ENCODE assay signal across 8 cellular contexts in genomic region chr4:140149851-140150635, GRCh38. TPM values are rescaled to one million over a fixed set of nuclear protein-coding genes. Genes with fewer than 3 reads are reported as not detected.
DNase-seq lines count a peak whose midpoint lies in the region; ATAC-seq, FAIRE-seq and TF ChIP-seq lines count a peak whose summit lies in the region.

No MANE protein-coding gene starts in this region.

- POLR2A ChIA-PET in GM12878 (lab: Charles Lee): no interaction called here

- H4K20me1 ChIP-seq in GM12878 (ENCODE audit: control insufficient read depth, insufficient read depth): no peaks in the 10 kb centered on the region

- TF ChIP-seq CTCF in GM10266 (IDR thresholded peaks at IDR 0.05; ENCODE audit: control insufficient read depth, insufficient read depth, low read depth, missing control alignments) (no peak), NB4 (IDR thresholded peaks at IDR 0.05; ENCODE audit: low read depth, low read length) (no peak), GM12878 (IDR thresholded peaks at IDR 0.05 in 2 of 3, conservative IDR thresholded peaks at IDR 0.05 in 1 of 3; ENCODE audit: control insufficient read depth in 2 of 3, extremely low read depth in 1 of 3, insufficient read depth in 1 of 3, low read depth in 3 of 3, low read length in 3 of 3) (no peak)

- intact Hi-C loops in GM12878 (cut with micrococcal nuclease; ENCODE audit: unreplicated experiment): no loop called here

- H2AFZ ChIP-seq in GM12878 (ENCODE audit: control insufficient read depth, low read depth, low read length): no peak overlapping the region

- RAD21 ChIA-PET in GM12878 (lab: Charles Lee; ENCODE audit: unreplicated experiment): no interaction called here

- TF ChIP-seq POLR2A in NB4 (IDR thresholded peaks at IDR 0.05; ENCODE audit: extremely low read depth, insufficient read length) (no peak), GM12878 (IDR thresholded peaks at IDR 0.05; ENCODE audit: low read depth, low read length) (no peak)

- 3% methylated on average over 20 of the region's 20 CpGs for WGBS in GM12878 (ENCODE audit: insufficient coverage, insufficient replicate concordance, low lambda C conversion rate, missing lambda C conversion rate)
- no CpG with 5 or more reads among the region's 20 CpGs for WGBS in iPS DF 6.9 (ENCODE audit: insufficient coverage, insufficient read length)

- no peak for TF ChIP-seq RAD21 in GM12878 (IDR thresholded peaks at IDR 0.05; ENCODE audit: insufficient read depth, low read depth, low read length)

- H3K79me2 ChIP-seq in GM12878 (ENCODE audit: control insufficient read depth, insufficient read depth, low read length): no peaks in the 10 kb centered on the region

- TF ChIP-seq EP300 in GM12878 (IDR thresholded peaks at IDR 0.05; ENCODE audit: borderline replicate concordance in 1 of 2, control insufficient read depth in 1 of 2, low read depth in 2 of 2, low read length in 2 of 2): no peak

- H3K27me3 ChIP-seq in GM12878 (replicated peaks in 1 of 2; ENCODE audit: control insufficient read depth in 2 of 2, insufficient read depth in 2 of 2, low read length in 1 of 2): peaks cover 10 to 28% of the 10 kb centered on the region in 2 experiments
- H3K27me3 ChIP-seq in iPS DF 6.9 (ENCODE audit: control insufficient read depth, insufficient read depth, low read length): no peaks in the 10 kb centered on the region

- H3K9ac ChIP-seq in GM12878 (ENCODE audit: control insufficient read depth, insufficient read depth, low read length): no peak overlapping the region

- BruUV-seq in GM12878 (replicated peaks; lab: Mats Ljungman, UMichigan): no TSS peak

- H3K4me1 ChIP-seq in GM12878 (ENCODE audit: control insufficient read depth, insufficient read depth, low read length) (peaks cover 10% of the 10 kb centered on the region), iPS DF 6.9 (ENCODE audit: control insufficient read depth, insufficient read depth, low read length) (peaks cover under 1% of the 10 kb centered on the region; the same call in 1 of the 2 replicates)

- H3K4me3 ChIP-seq in NB4 (ENCODE audit: low read depth, low read length) (peak overlapping the region; percentile 77), GM12878 (peak overlapping the region; percentile 51; the same call in 1 of the 2 replicates), iPS DF 6.9 (ENCODE audit: low read length) (peak overlapping the region; percentile 69; the same call in 1 of the 2 replicates)

- H3K27ac ChIP-seq in GM12878 (ENCODE audit: control insufficient read depth, insufficient read depth) (no peak overlapping the region), iPS DF 6.9 (ENCODE audit: low read length) (no peak overlapping the region)

- in situ Hi-C loops in GM12878 (cut with MboI): no loop called here

- SMC1A ChIA-PET in GM12878 (lab: Charles Lee; ENCODE audit: uncharacterized antibody, unreplicated experiment): no interaction called here

- no peaks in the 10 kb centered on the region for H3K36me3 ChIP-seq in GM12878 (ENCODE audit: control insufficient read depth in 2 of 2, insufficient read depth in 2 of 2, low read length in 1 of 2)
- H3K36me3 ChIP-seq in iPS DF 6.9 (ENCODE audit: control insufficient read depth, insufficient read depth, low read length): no peaks in the 10 kb centered on the region

- FAIRE-seq in GM12878 (lab: Jason Lieb, UNC): no peak

- H3K4me2 ChIP-seq in GM12878 (ENCODE audit: control insufficient read depth, insufficient read depth): peak overlapping the region; percentile 75

- CTCF ChIA-PET in GM12878 (lab: Yijun Ruan, JAX): interaction anchor here (0.6 kb wide), 2 partner anchors 8 to 1146 kb away, joined by 3 read pairs; no protein-coding TSS in a partner anchor

- DNase-seq in GM10266 (ENCODE audit: extremely low spot score): peak; percentile 25
- peak; percentile 76 for DNase-seq in NB4 (ENCODE audit: low read depth)
- DNase-seq in T-helper 22 cell (ENCODE audit: low read depth): peak; percentile 39
- no peak for DNase-seq in GM12878 (ENCODE audit: low read depth, low spot score)
- DNase-seq in iPS DF 6.9 (ENCODE audit: low read depth, low spot score): no peak
- DNase-seq in retina: peak; percentile 90
- DNase-seq in DMS114 treated with DMSO at 0.1 percent for 48 hours (lab: John Stamatoyannopoulos, UW; ENCODE audit: unreplicated experiment): no peak

- ATAC-seq in GM12878 (peak; percentile 11; the same call in 2 of the 3 replicates), GM18519 (IDR thresholded peaks at IDR 0.05; ENCODE audit: low FRiP score, unreplicated experiment) (no peak)

- no peaks in the 10 kb centered on the region for H3K9me3 ChIP-seq in GM12878 (replicated peaks; ENCODE audit: control insufficient read depth, insufficient read depth, low read length)
- H3K9me3 ChIP-seq in iPS DF 6.9 (ENCODE audit: control insufficient read depth, insufficient read depth, low read length): no peaks in the 10 kb centered on the region

TF ChIP-seq in GM12878, 131 proteins besides CTCF, POLR2A, EP300 and RAD21:
- TF ChIP-seq CUX1 (IDR thresholded peaks at IDR 0.05; ENCODE audit: insufficient replicate concordance, low read depth, low read length): no peak
- peak; percentile 35 for TF ChIP-seq SUZ12 (IDR thresholded peaks at IDR 0.05; ENCODE audit: unreplicated experiment)

RNA-seq across cellular contexts. Expression of gene MAML3, which starts 3.9 kb away (rescaled TPM):
- 0.10 and 0.27 TPM in 2 replicates for total RNA-seq in GM12878 (2013; cell fraction: nucleolus; rRNA removed)
- total RNA-seq in GM12878 (2014; rRNA removed) (0.05 and 0.06 TPM in 2 replicates), GM12878 (2014; rRNA removed; fragmentation: Illumina TruSeq; extraction: Trizol) (0.04 and 0.05 TPM in 2 replicates), GM12878 (2021) (0.16 and 0.28 TPM in 2 replicates)
- polyA plus RNA-seq in GM12878 (2011; ENCODE audit: low read depth): not detected
- polyA plus RNA-seq in GM12878 (2011; rRNA removed) (0.20 and 0.53 TPM in 2 replicates), GM12878 (2014; fragmentation: Illumina TruSeq; extraction: Trizol) (0.06 TPM in 1 of 2 replicates, not detected in the other), GM12878 (2014; fragmentation: Nextera tagmentation; extraction: Ambion mirVana) (under 1 TPM in 1 of 2 experiments, not detected in 1; under 0.01 TPM), GM12878 (2014; rRNA removed) (0.03 and 0.04 TPM in 2 replicates), GM12878 (2016; fragmentation: Nextera tagmentation; extraction: Ambion mirVana) (under 1 TPM in 1 of 2 experiments, not detected in 1; 0.09 TPM)
- 0.20 and 0.24 TPM in 2 replicates for polyA plus RNA-seq in GM12878 (2011; cell fraction: cytosol; rRNA removed)
- 0.22 and 0.28 TPM in 2 replicates for polyA plus RNA-seq in GM12878 (2011; cell fraction: nucleus; rRNA removed)
- 0.03 TPM in 1 of 2 replicates, not detected in the other for polyA plus RNA-seq in GM12878 (2012)
- 0.66 and 0.77 TPM in 2 replicates for polyA minus RNA-seq in GM12878 (2011; rRNA and poly(A)+ RNA removed)
- polyA minus RNA-seq in GM12878 (2011; cell fraction: cytosol; rRNA and poly(A)+ RNA removed): 0.27 and 0.31 TPM in 2 replicates
- polyA minus RNA-seq in GM12878 (2011; cell fraction: nucleus; rRNA and poly(A)+ RNA removed): 1.5 and 2.0 TPM in 2 replicates

Comparison
In these comparisons a context has a peak if more than half of its experiments do, and no peak if none do; other contexts are left out.
1. DNase-seq: peak in GM10266 (single experiment), NB4 (single experiment), T-helper 22 cell (single experiment) and retina (single experiment); none in GM12878 (single experiment), iPS DF 6.9 (single experiment) and DMS114 treated with DMSO at 0.1 percent for 48 hours (single experiment).
2. Peak in every context shown above with its lines, with median percentiles within 50 percentile points of each other: H3K4me3 ChIP-seq.